In genomic region chr4:94668724-94669123, GRCh38 we compare ENCODE assay signal across 14 cellular contexts.
A peak's percentile ranks its signal among the peaks of the same experiment; 100 is the strongest.
DNase-seq lines count a peak whose midpoint lies in the region; ATAC-seq and TF ChIP-seq lines count a peak whose summit lies in the region.
"Had no signal": no experiment of that assay in that cellular context is flagged by ENCODE, and none has a peak within 500 bp of the region (broad histone marks: within the 10 kb centered on the region; RNA-seq: fewer than 3 reads in every experiment).

No MANE protein-coding gene starts in this region.

- H3K4me3 Mint-ChIP-seq in activated T-cell treated with anti-CD3 and anti-CD28 coated beads, Interleukin-2, amount 50 U/mL, for 72 hours, result no peak overlapping the region
- H3K4me3 Mint-ChIP-seq: CD4-positive, CD25-positive, alpha-beta regulatory T cell had no signal

- no peaks in the 10 kb centered on the region for H3K36me3 ChIP-seq in HEK293 (ENCODE audit: control insufficient read depth in 2 of 2, insufficient read depth in 1 of 2, low read length in 2 of 2)
- H3K36me3 ChIP-seq: HAP-1 had no signal

- no peak for ATAC-seq in activated T-cell treated with anti-CD3 and anti-CD28 coated beads, Interleukin-2, amount 50 U/mL, for 72 hours (replicated peaks in 1 of 2)
- ATAC-seq: GM12878 had no signal

- H3K4me1 ChIP-seq in HEK293 (ENCODE audit: control insufficient read depth, insufficient read depth, low read length), result peaks cover 13% of the 10 kb centered on the region
- H3K4me1 ChIP-seq: BLaER1 treated with 17β-estradiol and CSF1 and Interleukin-3, amounts not matched to agents 10 nM and 100 nM had no signal

- POLR2A ChIA-PET in HEK293 (lab: Yijun Ruan, JAX), result no interaction called here
- POLR2A ChIA-PET in GM10248 (lab: Yijun Ruan, JAX), result no interaction called here

- H3K27ac Mint-ChIP-seq in activated T-cell treated with anti-CD3 and anti-CD28 coated beads, Interleukin-2, amount 50 U/mL, for 72 hours, result no peak overlapping the region
- H3K27ac Mint-ChIP-seq: CD4-positive, CD25-positive, alpha-beta regulatory T cell had no signal

- CTCF ChIA-PET in HEK293 (lab: Yijun Ruan, JAX), result no interaction called here
- CTCF ChIA-PET in GM10248 (lab: Yijun Ruan, JAX), result no interaction called here

- H3K27ac ChIP-seq in HEK293 (ENCODE audit: extremely low read depth, low read depth, low read length), result no peak overlapping the region
- H3K27ac ChIP-seq: BLaER1 treated with 17β-estradiol and CSF1 and Interleukin-3, amounts not matched to agents 10 nM and 100 nM; HL-60 had no signal

- TF ChIP-seq CTCF in HEK293 (tag by site-specific recombination; IDR thresholded peaks at IDR 0.05) (no peak), GM10248 (IDR thresholded peaks at IDR 0.05; ENCODE audit: control extremely low read depth, extremely low read depth, low read depth, missing control alignments) (no peak)

- H3K36me3 Mint-ChIP-seq in activated T-cell treated with anti-CD3 and anti-CD28 coated beads, Interleukin-2, amount 50 U/mL, for 72 hours (ENCODE audit: insufficient read depth in 2 of 2), result no peaks in the 10 kb centered on the region

- no peaks in the 10 kb centered on the region for H3K9me3 ChIP-seq in HEK293 (ENCODE audit: control insufficient read depth, insufficient read depth, low read depth, low read length)
- H3K9me3 ChIP-seq: BLaER1 treated with 17β-estradiol and CSF1 and Interleukin-3, amounts not matched to agents 10 nM and 100 nM; HAP-1 had no signal

- H3K4me3 ChIP-seq in HEK293 (ENCODE audit: low read depth, low read length), result no peak overlapping the region
- H3K4me3 ChIP-seq: BLaER1 treated with 17β-estradiol and CSF1 and Interleukin-3, amounts not matched to agents 10 nM and 100 nM; GM12878; HAP-1 had no signal

- DNase-seq in NCI-H69 (lab: John Stamatoyannopoulos, UW) (peak; percentile 4), left kidney (ENCODE audit: low read depth, low spot score) (peak; percentile 49), GM10248 (ENCODE audit: extremely low spot score) (no peak), SW480 (ENCODE audit: low spot score) (no peak)
- no peak for DNase-seq in activated T-cell treated with anti-CD3 and anti-CD28 coated beads, Interleukin-2, amount 50 U/mL, for 72 hours
- DNase-seq in stimulated activated CD8-positive, alpha-beta memory T cell treated with anti-CD3 and anti-CD28 coated beads, Interleukin-4, amount 100 ng/mL, for 48 hours, result no peak
- DNase-seq: ACHN; CD4-positive, CD25-positive, alpha-beta regulatory T cell; DMS 273 treated with DMSO at 0.1 percent for 48 hours had no signal

- H3K4me1 Mint-ChIP-seq in activated T-cell treated with anti-CD3 and anti-CD28 coated beads, Interleukin-2, amount 50 U/mL, for 72 hours (ENCODE audit: low read depth), result no peaks in the 10 kb centered on the region
- H3K4me1 Mint-ChIP-seq: CD4-positive, CD25-positive, alpha-beta regulatory T cell had no signal

- no peaks in the 10 kb centered on the region for H3K27me3 Mint-ChIP-seq in activated T-cell treated with anti-CD3 and anti-CD28 coated beads, Interleukin-2, amount 50 U/mL, for 72 hours (ENCODE audit: low read depth)
- H3K27me3 Mint-ChIP-seq: CD4-positive, CD25-positive, alpha-beta regulatory T cell had no signal

- H3K9me3 Mint-ChIP-seq in activated T-cell treated with anti-CD3 and anti-CD28 coated beads, Interleukin-2, amount 50 U/mL, for 72 hours, result no peaks in the 10 kb centered on the region

TF ChIP-seq in HEK293, 187 proteins besides CTCF, POLR2A, EP300 and RAD21 (continues in another document):
- TF ChIP-seq, protein P1, sequence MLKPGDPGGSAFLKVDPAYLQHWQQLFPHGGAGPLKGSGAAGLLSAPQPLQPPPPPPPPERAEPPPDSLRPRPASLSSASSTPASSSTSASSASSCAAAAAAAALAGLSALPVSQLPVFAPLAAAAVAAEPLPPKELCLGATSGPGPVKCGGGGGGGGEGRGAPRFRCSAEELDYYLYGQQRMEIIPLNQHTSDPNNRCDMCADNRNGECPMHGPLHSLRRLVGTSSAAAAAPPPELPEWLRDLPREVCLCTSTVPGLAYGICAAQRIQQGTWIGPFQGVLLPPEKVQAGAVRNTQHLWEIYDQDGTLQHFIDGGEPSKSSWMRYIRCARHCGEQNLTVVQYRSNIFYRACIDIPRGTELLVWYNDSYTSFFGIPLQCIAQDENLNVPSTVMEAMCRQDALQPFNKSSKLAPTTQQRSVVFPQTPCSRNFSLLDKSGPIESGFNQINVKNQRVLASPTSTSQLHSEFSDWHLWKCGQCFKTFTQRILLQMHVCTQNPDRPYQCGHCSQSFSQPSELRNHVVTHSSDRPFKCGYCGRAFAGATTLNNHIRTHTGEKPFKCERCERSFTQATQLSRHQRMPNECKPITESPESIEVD (tag by site-specific recombination; IDR thresholded peaks at IDR 0.05), result peak; percentile 89
- TF ChIP-seq ZNF654 (tag by site-specific recombination; IDR thresholded peaks at IDR 0.05; ENCODE audit: low read depth) (0 out of 2 replicates have a peak, but pooled peaks have one; percentile 4), ZNF350 (tag by site-specific recombination; IDR thresholded peaks at IDR 0.05) (peak; percentile 17; the same call in 1 of the 2 replicates), ZBTB11 (tag by site-specific recombination; conservative IDR thresholded peaks at IDR 0.05; ENCODE audit: low read depth) (no peak), ATF2 (tag by site-specific recombination; IDR thresholded peaks at IDR 0.05; ENCODE audit: low read depth) (peak; percentile 87), ZNF416 (tag by site-specific recombination; IDR thresholded peaks at IDR 0.05) (no peak), MYNN (tag by site-specific recombination; IDR thresholded peaks at IDR 0.05; ENCODE audit: borderline replicate concordance) (0 out of 2 replicates have a peak, but pooled peaks have one; percentile 31), WT1 (tag by site-specific recombination; IDR thresholded peaks at IDR 0.05) (peak; percentile 37; the same call in 1 of the 2 replicates), ZNF549 (tag by site-specific recombination; IDR thresholded peaks at IDR 0.05) (no peak), ZNF138 (tag by site-specific recombination; IDR thresholded peaks at IDR 0.05; ENCODE audit: borderline replicate concordance) (no peak)
- TF ChIP-seq, protein P2, sequence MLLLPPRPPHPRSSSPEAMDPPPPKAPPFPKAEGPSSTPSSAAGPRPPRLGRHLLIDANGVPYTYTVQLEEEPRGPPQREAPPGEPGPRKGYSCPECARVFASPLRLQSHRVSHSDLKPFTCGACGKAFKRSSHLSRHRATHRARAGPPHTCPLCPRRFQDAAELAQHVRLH (tag by site-specific recombination; IDR thresholded peaks at IDR 0.05), result 0 out of 2 replicates have a peak, but pooled peaks have one; percentile 52
- TF ChIP-seq, protein P3, sequence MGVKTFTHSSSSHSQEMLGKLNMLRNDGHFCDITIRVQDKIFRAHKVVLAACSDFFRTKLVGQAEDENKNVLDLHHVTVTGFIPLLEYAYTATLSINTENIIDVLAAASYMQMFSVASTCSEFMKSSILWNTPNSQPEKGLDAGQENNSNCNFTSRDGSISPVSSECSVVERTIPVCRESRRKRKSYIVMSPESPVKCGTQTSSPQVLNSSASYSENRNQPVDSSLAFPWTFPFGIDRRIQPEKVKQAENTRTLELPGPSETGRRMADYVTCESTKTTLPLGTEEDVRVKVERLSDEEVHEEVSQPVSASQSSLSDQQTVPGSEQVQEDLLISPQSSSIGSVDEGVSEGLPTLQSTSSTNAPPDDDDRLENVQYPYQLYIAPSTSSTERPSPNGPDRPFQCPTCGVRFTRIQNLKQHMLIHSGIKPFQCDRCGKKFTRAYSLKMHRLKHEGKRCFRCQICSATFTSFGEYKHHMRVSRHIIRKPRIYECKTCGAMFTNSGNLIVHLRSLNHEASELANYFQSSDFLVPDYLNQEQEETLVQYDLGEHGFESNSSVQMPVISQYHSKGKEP (tag by site-specific recombination; IDR thresholded peaks at IDR 0.05), result peak; percentile 94

Comparison
In these comparisons a context has a peak if more than half of its experiments do, and no peak if none do; other contexts are left out.
1. DNase-seq: peak in NCI-H69 (single experiment) and left kidney (single experiment); none in activated T-cell treated with anti-CD3 and anti-CD28 coated beads, Interleukin-2, amount 50 U/mL, for 72 hours (0 of 2), GM10248 (single experiment), SW480 (single experiment) and stimulated activated CD8-positive, alpha-beta memory T cell treated with anti-CD3 and anti-CD28 coated beads, Interleukin-4, amount 100 ng/mL, for 48 hours (single experiment).